In genomic region chr5:107951322-107951721, GRCh38 we compare ENCODE assay signal across 19 cellular contexts.
A peak's percentile ranks its signal among the peaks of the same experiment; 100 is the strongest.
DNase-seq lines count a peak whose midpoint lies in the region; ATAC-seq, FAIRE-seq and TF ChIP-seq lines count a peak whose summit lies in the region.
"Had no signal": no experiment of that assay in that cellular context is flagged by ENCODE, and none has a peak within 500 bp of the region (broad histone marks: within the 10 kb centered on the region; RNA-seq: fewer than 3 reads in every experiment).

No MANE protein-coding gene starts in this region.

- TF ChIP-seq POLR2A in heart left ventricle (IDR thresholded peaks at IDR 0.05) (no peak), endothelial cell of umbilical vein (IDR thresholded peaks at IDR 0.05; ENCODE audit: low read depth, low read length) (no peak)

- TF ChIP-seq CTCF in heart left ventricle (IDR thresholded peaks at IDR 0.05) (no peak), right atrium auricular region (IDR thresholded peaks at IDR 0.05) (no peak), endothelial cell of umbilical vein (IDR thresholded peaks at IDR 0.05; ENCODE audit: extremely low read depth in 1 of 2, insufficient read depth in 1 of 2, low read depth in 1 of 2, low read length in 2 of 2) (no peak)

- H3K9ac ChIP-seq in endothelial cell of umbilical vein (replicated peaks; ENCODE audit: extremely low read depth, insufficient read depth, low read length), result no peak overlapping the region
- H3K9ac ChIP-seq: GM23248 had no signal

- H3K4me2 ChIP-seq in endothelial cell of umbilical vein (ENCODE audit: insufficient read depth, low read length), result no peak overlapping the region

- H3K9me1 ChIP-seq in endothelial cell of umbilical vein (replicated peaks; ENCODE audit: control insufficient read depth, extremely low read depth, insufficient read depth, low read length), result no peaks in the 10 kb centered on the region

- H2AFZ ChIP-seq in endothelial cell of umbilical vein (ENCODE audit: low read depth, low read length), result no peak overlapping the region
- H2AFZ ChIP-seq: GM23248 had no signal

- DNase-seq in DMS 273 (lab: John Stamatoyannopoulos, UW; ENCODE audit: unreplicated experiment), result peak; percentile 58
- DNase-seq in DMS 273 treated with DMSO at 0.1 percent for 48 hours (lab: John Stamatoyannopoulos, UW), result no peak
- no peak for DNase-seq in heart left ventricle
- DNase-seq in right atrium auricular region (ENCODE audit: low spot score), result no peak
- DNase-seq in endothelial cell of umbilical vein (ENCODE audit: low read depth, low spot score), result no peak
- DNase-seq: Calu3; CD4-positive, alpha-beta T cell; GF-D8; GM23248; NCI-H187; SJCRH30 had no signal

- dilution Hi-C loops in endothelial cell of umbilical vein (cut with MboI; ENCODE audit: extremely low pct_ligation_motif_present, low sequenced_read_pairs), result no loop called here

- 43 to 65% (median 59%) methylated on average over 3 of the region's 3 CpGs for WGBS in heart left ventricle, 4 donors
- WGBS in thymus, result 27% methylated on average over 3 of the region's 3 CpGs

- CTCF ChIA-PET in endothelial cell of umbilical vein (lab: Charles Lee), result no interaction called here

- peaks cover 0 to 5% (median 0%) of the 10 kb centered on the region in 12 donors for H3K4me1 ChIP-seq in heart left ventricle
- H3K4me1 ChIP-seq in right atrium auricular region, result no peaks in the 10 kb centered on the region
- no peaks in the 10 kb centered on the region for H3K4me1 ChIP-seq in endothelial cell of umbilical vein (ENCODE audit: control insufficient read depth, extremely low read depth, insufficient read depth, low read length)
- H3K4me1 ChIP-seq in thymus (ENCODE audit: control insufficient read depth, insufficient read depth, low read length), result peaks cover 9% of the 10 kb centered on the region
- H3K4me1 ChIP-seq: SJCRH30 had no signal

- H3K4me3 ChIP-seq in heart left ventricle (no peak overlapping the region), right atrium auricular region (no peak overlapping the region), endothelial cell of umbilical vein (replicated peaks in 1 of 3; ENCODE audit: insufficient read depth in 1 of 3, low read depth in 1 of 3, low read length in 3 of 3) (no peak overlapping the region), thymus (ENCODE audit: low read length) (no peak overlapping the region)
- H3K4me3 ChIP-seq: GM23248, SJCRH30 had no signal

- no peaks in the 10 kb centered on the region for H4K20me1 ChIP-seq in endothelial cell of umbilical vein (replicated peaks; ENCODE audit: control insufficient read depth, extremely low read depth, insufficient read depth, low read length)

- POLR2A ChIA-PET in endothelial cell of umbilical vein (lab: Charles Lee), result no interaction called here

- H3K27me3 ChIP-seq in heart left ventricle (no peaks in the 10 kb centered on the region), right atrium auricular region (no peaks in the 10 kb centered on the region), endothelial cell of umbilical vein (ENCODE audit: control insufficient read depth in 2 of 2, insufficient read depth in 2 of 2, low read length in 2 of 2) (no peaks in the 10 kb centered on the region), thymus (ENCODE audit: control insufficient read depth, insufficient read depth) (no peaks in the 10 kb centered on the region)
- H3K27me3 ChIP-seq: SJCRH30 had no signal

- ATAC-seq in heart left ventricle (peak in 3 of 4 donors; percentile 44 to 60 (median 51)), HG02759 (IDR thresholded peaks at IDR 0.05; ENCODE audit: unreplicated experiment) (no peak), HG03342 (IDR thresholded peaks at IDR 0.05; ENCODE audit: unreplicated experiment) (no peak)
- ATAC-seq: HCT116 had no signal

- intact Hi-C loops in heart left ventricle (cut with DNase I), result no loop called here
- intact Hi-C loops in endothelial cell of umbilical vein (cut with micrococcal nuclease), result loop anchor here (10.0 kb wide), 1 partner anchor 237 kb away; no protein-coding TSS in a partner anchor

- H3K36me3 ChIP-seq in heart left ventricle, result no peaks in the 10 kb centered on the region
- H3K36me3 ChIP-seq in right atrium auricular region, result no peaks in the 10 kb centered on the region
- no peaks in the 10 kb centered on the region for H3K36me3 ChIP-seq in endothelial cell of umbilical vein (ENCODE audit: control insufficient read depth in 2 of 2, extremely low read depth in 1 of 2, insufficient read depth in 2 of 2, low read length in 2 of 2)
- no peaks in the 10 kb centered on the region for H3K36me3 ChIP-seq in thymus (ENCODE audit: control insufficient read depth, insufficient read depth)
- H3K36me3 ChIP-seq: SJCRH30 had no signal

- no TSS peak for BruUV-seq in endothelial cell of umbilical vein (replicated peaks; lab: Mats Ljungman, UMichigan)

- H3K27ac ChIP-seq in heart left ventricle (no peak overlapping the region), right atrium auricular region (no peak overlapping the region), endothelial cell of umbilical vein (ENCODE audit: insufficient read depth, low read depth, low read length) (no peak overlapping the region), thymus (ENCODE audit: low read depth) (peak overlapping the region; percentile 46)
- H3K27ac ChIP-seq: 22Rv1, GM23248, SJCRH30 had no signal

- no peaks in the 10 kb centered on the region for H3K79me2 ChIP-seq in endothelial cell of umbilical vein (ENCODE audit: control insufficient read depth, insufficient read depth, low read length)

- peak; percentile 55 for FAIRE-seq in endothelial cell of umbilical vein (lab: Jason Lieb, UNC)
- FAIRE-seq: GM12891, GM18507, RCC 7860 had no signal

- H3K9me3 ChIP-seq in heart left ventricle (no peaks in the 10 kb centered on the region), right atrium auricular region (no peaks in the 10 kb centered on the region), endothelial cell of umbilical vein (replicated peaks; ENCODE audit: control insufficient read depth, insufficient read depth, low read length) (no peaks in the 10 kb centered on the region), thymus (ENCODE audit: control insufficient read depth) (no peaks in the 10 kb centered on the region)
- H3K9me3 ChIP-seq: SJCRH30 had no signal

TF ChIP-seq in endothelial cell of umbilical vein, 7 proteins besides CTCF, POLR2A, EP300 and RAD21:
- TF ChIP-seq, protein P1, sequence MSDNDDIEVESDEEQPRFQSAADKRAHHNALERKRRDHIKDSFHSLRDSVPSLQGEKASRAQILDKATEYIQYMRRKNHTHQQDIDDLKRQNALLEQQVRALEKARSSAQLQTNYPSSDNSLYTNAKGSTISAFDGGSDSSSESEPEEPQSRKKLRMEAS (IDR thresholded peaks at IDR 0.05; ENCODE audit: insufficient read depth, insufficient read length), result no peak
- TF ChIP-seq EZH2 (IDR thresholded peaks at IDR 0.05; ENCODE audit: borderline replicate concordance, low read depth, low read length, severe bottlenecking) (no peak), MYC (IDR thresholded peaks at IDR 0.05; ENCODE audit: low read depth, low read length) (no peak), GATA2 (IDR thresholded peaks at IDR 0.05; ENCODE audit: insufficient read depth, insufficient read length, low read depth, low read length) (no peak), POLR2AphosphoS5 (IDR thresholded peaks at IDR 0.05; ENCODE audit: insufficient read depth, low read depth, low read length) (no peak), JUN (IDR thresholded peaks at IDR 0.05; ENCODE audit: borderline replicate concordance, insufficient read depth, insufficient read length, low read depth) (no peak), FOS (IDR thresholded peaks at IDR 0.05; ENCODE audit: borderline replicate concordance, insufficient read depth, low read length) (no peak)

Comparison
In these comparisons a context has a peak if more than half of its experiments do, and no peak if none do; other contexts are left out.
1. ATAC-seq: peak in heart left ventricle (3 of 4); none in HG02759 (single experiment) and HG03342 (single experiment).